ENCODE assay signal across 8 cellular contexts in the genomic region with DNA sequence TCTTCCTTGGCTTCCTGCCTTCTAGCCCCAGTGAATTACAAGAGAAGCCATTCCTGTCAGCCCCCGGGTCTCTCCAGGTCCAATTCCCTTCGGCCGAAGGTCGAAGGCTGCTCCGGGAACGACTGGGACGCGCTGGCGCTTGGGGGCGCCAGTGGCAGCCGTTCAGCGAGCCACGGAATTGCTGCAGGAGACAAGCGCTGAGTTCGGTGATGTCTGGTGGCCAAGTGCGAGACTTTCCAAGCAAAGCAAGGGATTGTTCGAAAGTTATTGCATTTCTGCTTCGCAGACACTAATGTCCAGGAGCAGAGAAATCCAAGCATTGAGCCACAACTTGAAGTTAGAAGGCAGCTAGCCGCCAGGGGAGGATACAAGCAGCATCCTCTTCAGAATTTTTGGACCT. TPM values are rescaled to one million over a fixed set of nuclear protein-coding genes. Genes with fewer than 3 reads are reported as not detected.
DNase-seq lines count a peak whose midpoint lies in the region; ATAC-seq and TF ChIP-seq lines count a peak whose summit lies in the region.

No MANE protein-coding gene starts in this region.

- no peak overlapping the region for H3K4me3 Mint-ChIP-seq in activated naive CD8-positive, alpha-beta T cell treated with anti-CD3 and anti-CD28 coated beads, Interleukin-2, amount 10 ng/mL, durations not matched to agents 7 days and 5 days
- H3K4me3 Mint-ChIP-seq in activated naive CD8-positive, alpha-beta T cell treated with anti-CD3 and anti-CD28 coated beads, Interleukin-2, amount 50 U/mL, for 24 hours, result no peak overlapping the region

- intact Hi-C loops in head of caudate nucleus (cut with DNase I), result loop anchor here (10.0 kb wide), 1 partner anchor 628 kb away; no protein-coding TSS in a partner anchor
- intact Hi-C loops in psoas muscle (cut with DNase I), result loop anchor here (2.0 to 10.0 kb wide), 3 partner anchors 138 to 478 kb away; no protein-coding TSS in a partner anchor

- no peak for ATAC-seq in activated naive CD8-positive, alpha-beta T cell treated with anti-CD3 and anti-CD28 coated beads, Interleukin-2, amount 10 ng/mL, durations not matched to agents 7 days and 5 days (ENCODE audit: low read depth)
- ATAC-seq in activated naive CD8-positive, alpha-beta T cell treated with anti-CD3 and anti-CD28 coated beads, Interleukin-2, amount 50 U/mL, for 24 hours, result no peak
- ATAC-seq in psoas muscle (peak in 3 of 4 donors; percentile 60 to 68 (median 67)), GM19467 (IDR thresholded peaks at IDR 0.05; ENCODE audit: unreplicated experiment) (no peak), GM18498 (IDR thresholded peaks at IDR 0.05; ENCODE audit: unreplicated experiment) (no peak)

- peaks cover 6% of the 10 kb centered on the region for H3K4me1 ChIP-seq in psoas muscle

- peak overlapping the region; percentile 58 for H3K4me3 ChIP-seq in psoas muscle

- H3K36me3 ChIP-seq in psoas muscle (ENCODE audit: insufficient read depth in 1 of 2, low read depth in 1 of 2), result no peaks in the 10 kb centered on the region

- H3K9me3 ChIP-seq in psoas muscle, result no peaks in the 10 kb centered on the region

- H3K27me3 ChIP-seq in psoas muscle (ENCODE audit: insufficient read depth in 3 of 3, low read length in 2 of 3), result peaks cover 0 to 33% (median 0%) of the 10 kb centered on the region in 3 donors

- no peaks in the 10 kb centered on the region for H3K9me3 Mint-ChIP-seq in activated naive CD8-positive, alpha-beta T cell treated with anti-CD3 and anti-CD28 coated beads, Interleukin-2, amount 10 ng/mL, durations not matched to agents 7 days and 5 days
- no peaks in the 10 kb centered on the region for H3K9me3 Mint-ChIP-seq in activated naive CD8-positive, alpha-beta T cell treated with anti-CD3 and anti-CD28 coated beads, Interleukin-2, amount 50 U/mL, for 24 hours

- no peak overlapping the region for H3K27ac Mint-ChIP-seq in activated naive CD8-positive, alpha-beta T cell treated with anti-CD3 and anti-CD28 coated beads, Interleukin-2, amount 10 ng/mL, durations not matched to agents 7 days and 5 days
- no peak overlapping the region for H3K27ac Mint-ChIP-seq in activated naive CD8-positive, alpha-beta T cell treated with anti-CD3 and anti-CD28 coated beads, Interleukin-2, amount 50 U/mL, for 24 hours

- 1 to 2% (median 1%) methylated on average over 19 of the region's 19 CpGs for WGBS in psoas muscle, 3 donors

- POLR2A ChIA-PET in activated naive CD8-positive, alpha-beta T cell treated with anti-CD3 and anti-CD28 coated beads, Interleukin-2, amount 10 ng/mL, durations not matched to agents 7 days and 5 days (lab: Charles Lee), result no interaction called here

- peak; percentile 27 for DNase-seq in activated naive CD8-positive, alpha-beta T cell treated with anti-CD3 and anti-CD28 coated beads, Interleukin-2, amount 10 ng/mL, durations not matched to agents 7 days and 5 days
- DNase-seq in activated naive CD8-positive, alpha-beta T cell treated with anti-CD3 and anti-CD28 coated beads, Interleukin-2, amount 50 U/mL, for 24 hours, result no peak
- peak; percentile 11 for DNase-seq in SK-N-DZ (ENCODE audit: low spot score)
- peak; percentile 18 to 84 (median 68) for DNase-seq in head of caudate nucleus
- peak; percentile 48 to 67 for DNase-seq in psoas muscle
- DNase-seq in activated effector memory CD4-positive, alpha-beta T cell treated with anti-CD3 and anti-CD28 coated beads, Interleukin-2, amount 50 U/mL, for 16 hours, result no peak

- H3K4me1 Mint-ChIP-seq in activated naive CD8-positive, alpha-beta T cell treated with anti-CD3 and anti-CD28 coated beads, Interleukin-2, amount 10 ng/mL, durations not matched to agents 7 days and 5 days, result peaks cover 20% of the 10 kb centered on the region
- H3K4me1 Mint-ChIP-seq in activated naive CD8-positive, alpha-beta T cell treated with anti-CD3 and anti-CD28 coated beads, Interleukin-2, amount 50 U/mL, for 24 hours, result peaks cover 25% of the 10 kb centered on the region

- TF ChIP-seq CTCF in psoas muscle (IDR thresholded peaks at IDR 0.05), result peak; percentile 49

- no peak overlapping the region for H3K27ac ChIP-seq in psoas muscle

- H3K27me3 Mint-ChIP-seq in activated naive CD8-positive, alpha-beta T cell treated with anti-CD3 and anti-CD28 coated beads, Interleukin-2, amount 10 ng/mL, durations not matched to agents 7 days and 5 days, result peaks cover 51% of the 10 kb centered on the region
- peaks cover 53% of the 10 kb centered on the region for H3K27me3 Mint-ChIP-seq in activated naive CD8-positive, alpha-beta T cell treated with anti-CD3 and anti-CD28 coated beads, Interleukin-2, amount 50 U/mL, for 24 hours

- H3K36me3 Mint-ChIP-seq in activated naive CD8-positive, alpha-beta T cell treated with anti-CD3 and anti-CD28 coated beads, Interleukin-2, amount 10 ng/mL, durations not matched to agents 7 days and 5 days, result no peaks in the 10 kb centered on the region
- H3K36me3 Mint-ChIP-seq in activated naive CD8-positive, alpha-beta T cell treated with anti-CD3 and anti-CD28 coated beads, Interleukin-2, amount 50 U/mL, for 24 hours (ENCODE audit: low read depth), result no peaks in the 10 kb centered on the region

RNA-seq across cellular contexts. Expression of a gene that starts 1.1 kb away (rescaled TPM):
- not detected for total RNA-seq in activated naive CD8-positive, alpha-beta T cell treated with anti-CD3 and anti-CD28 coated beads, Interleukin-2, amount 10 ng/mL, durations not matched to agents 7 days and 5 days
- not detected in 2 replicates for polyA plus RNA-seq in SK-N-DZ (2014; cell fraction: cytosol; rRNA removed)
- not detected in 2 replicates for polyA plus RNA-seq in SK-N-DZ (2014; cell fraction: nucleus; rRNA removed)
- 1 to 10 TPM in 2 of 4 donors, under 1 TPM in 2; 0.42 to 3.4 (median 1.5) TPM for total RNA-seq in psoas muscle
- polyA plus RNA-seq in psoas muscle, result under 1 TPM; 0.14 to 0.32 (median 0.21) TPM

Comparison
In these comparisons a context has a peak if more than half of its experiments do, and no peak if none do; other contexts are left out.
1. DNase-seq: peak in activated naive CD8-positive, alpha-beta T cell treated with anti-CD3 and anti-CD28 coated beads, Interleukin-2, amount 10 ng/mL, durations not matched to agents 7 days and 5 days (single experiment), SK-N-DZ (single experiment), head of caudate nucleus (42 of 42) and psoas muscle (2 of 2); none in activated naive CD8-positive, alpha-beta T cell treated with anti-CD3 and anti-CD28 coated beads, Interleukin-2, amount 50 U/mL, for 24 hours (single experiment) and activated effector memory CD4-positive, alpha-beta T cell treated with anti-CD3 and anti-CD28 coated beads, Interleukin-2, amount 50 U/mL, for 16 hours (single experiment).
2. ATAC-seq: peak in psoas muscle (3 of 4); none in activated naive CD8-positive, alpha-beta T cell treated with anti-CD3 and anti-CD28 coated beads, Interleukin-2, amount 10 ng/mL, durations not matched to agents 7 days and 5 days (single experiment), activated naive CD8-positive, alpha-beta T cell treated with anti-CD3 and anti-CD28 coated beads, Interleukin-2, amount 50 U/mL, for 24 hours (single experiment), GM19467 (single experiment) and GM18498 (single experiment).